31 cellular contexts compared by ENCODE assay signal in genomic region chr13:45769072-45769471, GRCh38.
DNase-seq lines count a peak whose midpoint lies in the region; ATAC-seq and TF ChIP-seq lines count a peak whose summit lies in the region.
"Had no signal": no experiment of that assay in that cellular context is flagged by ENCODE, and none has a peak within 500 bp of the region (broad histone marks: within the 10 kb centered on the region; RNA-seq: fewer than 3 reads in every experiment).

No MANE protein-coding gene starts in this region.

- ATAC-seq in HG02840 (IDR thresholded peaks at IDR 0.05; ENCODE audit: low FRiP score, unreplicated experiment): no peak
- ATAC-seq: gastroesophageal sphincter, K562 had no signal

- TF ChIP-seq RAD21 in neural cell (conservative IDR thresholded peaks at IDR 0.05): no peak

- TF ChIP-seq CTCF in endodermal cell (conservative IDR thresholded peaks at IDR 0.05) (no peak), neural cell (IDR thresholded peaks at IDR 0.05; ENCODE audit: poor library complexity, severe bottlenecking) (no peak), sigmoid colon (IDR thresholded peaks at IDR 0.05) (no peak)

- peak overlapping the region; percentile 31 for H3K27ac Mint-ChIP-seq in endodermal cell
- H3K27ac Mint-ChIP-seq in activated T-helper 1 cell treated with anti-CD3 and anti-CD28 coated beads, Interleukin-12 subunit alpha, Interleukin-12 subunit beta, Interleukin-2, Interleukin-4 antibody, amounts not matched to agents 30 ng/mL and 10 ng/mL and 1 ng/mL, durations not matched to agents 14 hours and 24 hours and 36 hours: no peak overlapping the region
- H3K27ac Mint-ChIP-seq: activated naive CD8-positive, alpha-beta T cell treated with anti-CD3 and anti-CD28 coated beads for 36 hours; activated T-cell treated with anti-CD3 and anti-CD28 coated beads, Interleukin-2, amount 50 U/mL, for 24 hours; mesothelial cell of epicardium had no signal

- H3K27me3 ChIP-seq in Karpas-422 (ENCODE audit: low read length): no peaks in the 10 kb centered on the region
- H3K27me3 ChIP-seq in endodermal cell (ENCODE audit: control insufficient read depth, insufficient read depth, low read length, poor library complexity, severe bottlenecking): no peaks in the 10 kb centered on the region
- H3K27me3 ChIP-seq in neural cell (ENCODE audit: insufficient read depth, low read depth, low read length): no peaks in the 10 kb centered on the region
- H3K27me3 ChIP-seq in sigmoid colon: no peaks in the 10 kb centered on the region
- H3K27me3 ChIP-seq: gastroesophageal sphincter, SJSA1, tibial artery, vagina had no signal

- H3K27ac ChIP-seq in Karpas-422 (ENCODE audit: low read length) (no peak overlapping the region), endodermal cell (ENCODE audit: low read depth, low read length) (peak overlapping the region; percentile 42), neural cell (ENCODE audit: low read length) (peak overlapping the region; percentile 63), sigmoid colon (peak overlapping the region in 1 of 4 donors; percentile 26)
- H3K27ac ChIP-seq: cardiac muscle cell, gastroesophageal sphincter, hepatocyte, left ventricle myocardium inferior, prostate gland, SJSA1, tibial artery, vagina had no signal

- 0 to 20% methylated on average over 1 of the region's 1 CpG for WGBS in endodermal cell (ENCODE audit: insufficient coverage in 1 of 2, insufficient read length in 1 of 2), 2 experiments
- 44 to 55% methylated on average over 1 of the region's 1 CpG for WGBS in sigmoid colon, 2 donors

- no peaks in the 10 kb centered on the region for H3K36me3 ChIP-seq in ES-I3 (ENCODE audit: insufficient read depth, low read length)
- H3K36me3 ChIP-seq in Karpas-422 (ENCODE audit: insufficient read depth, low read length): no peaks in the 10 kb centered on the region
- H3K36me3 ChIP-seq in endodermal cell (ENCODE audit: control insufficient read depth, insufficient read depth, low read length): no peaks in the 10 kb centered on the region
- H3K36me3 ChIP-seq in neural cell (ENCODE audit: insufficient read depth, low read length): no peaks in the 10 kb centered on the region
- H3K36me3 ChIP-seq in sigmoid colon: no peaks in the 10 kb centered on the region
- H3K36me3 ChIP-seq: cardiac muscle cell, gastroesophageal sphincter, left ventricle myocardium inferior, prostate gland, SJSA1, tibial artery, vagina had no signal

- H3K9me3 ChIP-seq in ES-I3 (ENCODE audit: control insufficient read depth, insufficient read depth, low read length): 0 out of 2 replicates have a peak, but pooled peaks cover 2% of the 10 kb centered on the region
- H3K9me3 ChIP-seq in Karpas-422 (ENCODE audit: low read length): no peaks in the 10 kb centered on the region
- peaks cover 15% of the 10 kb centered on the region for H3K9me3 ChIP-seq in endodermal cell (ENCODE audit: control insufficient read depth, low read length)
- no peaks in the 10 kb centered on the region for H3K9me3 ChIP-seq in neural cell (ENCODE audit: low read length)
- H3K9me3 ChIP-seq in sigmoid colon: no peaks in the 10 kb centered on the region
- H3K9me3 ChIP-seq: gastroesophageal sphincter, left ventricle myocardium inferior, prostate gland, SJSA1, tibial artery, vagina had no signal

- DNase-seq in Karpas-422 (no peak), endodermal cell (peak; percentile 59), sigmoid colon (no peak)
- DNase-seq in activated T-helper 1 cell treated with anti-CD3 and anti-CD28 coated beads, Interleukin-12 subunit alpha, Interleukin-12 subunit beta, Interleukin-2, Interleukin-4 antibody, amounts not matched to agents 30 ng/mL and 10 ng/mL and 1 ng/mL, durations not matched to agents 14 hours and 24 hours and 36 hours (ENCODE audit: low spot score): no peak
- DNase-seq: activated gamma-delta T cell; activated naive CD8-positive, alpha-beta T cell treated with anti-CD3 and anti-CD28 coated beads for 36 hours; activated T-cell treated with anti-CD3 and anti-CD28 coated beads, Interleukin-2, amount 50 U/mL, for 24 hours; aorta; C1 segment of cervical spinal cord; DMS79; GF-D8; islet precursor cell; left ventricle myocardium inferior; NCI-H1105; NCI-H2029 treated with DMSO at 0.1 percent for 48 hours; NCI-H2227 treated with DMSO at 0.1 percent for 48 hours; NCI-H774; occipital lobe; stimulated activated CD4-positive, alpha-beta T cell treated with anti-CD3 and anti-CD28 coated beads, Interleukin-4, amount 100 ng/mL, for 1 hour; tibial artery had no signal

- peaks cover 10% of the 10 kb centered on the region for H3K9me3 Mint-ChIP-seq in endodermal cell
- no peaks in the 10 kb centered on the region for H3K9me3 Mint-ChIP-seq in activated T-helper 1 cell treated with anti-CD3 and anti-CD28 coated beads, Interleukin-12 subunit alpha, Interleukin-12 subunit beta, Interleukin-2, Interleukin-4 antibody, amounts not matched to agents 30 ng/mL and 10 ng/mL and 1 ng/mL, durations not matched to agents 14 hours and 24 hours and 36 hours
- H3K9me3 Mint-ChIP-seq: activated T-cell treated with anti-CD3 and anti-CD28 coated beads, Interleukin-2, amount 50 U/mL, for 24 hours had no signal

- H3K9me2 ChIP-seq in Karpas-422 (replicated peaks; ENCODE audit: insufficient read depth, low read length) (no peaks in the 10 kb centered on the region), neural cell (ENCODE audit: insufficient read depth, low read length) (no peaks in the 10 kb centered on the region)

- no peaks in the 10 kb centered on the region for H3K27me3 Mint-ChIP-seq in endodermal cell (ENCODE audit: insufficient read depth)
- peaks cover 10% of the 10 kb centered on the region for H3K27me3 Mint-ChIP-seq in activated T-helper 1 cell treated with anti-CD3 and anti-CD28 coated beads, Interleukin-12 subunit alpha, Interleukin-12 subunit beta, Interleukin-2, Interleukin-4 antibody, amounts not matched to agents 30 ng/mL and 10 ng/mL and 1 ng/mL, durations not matched to agents 14 hours and 24 hours and 36 hours (ENCODE audit: insufficient read depth)
- H3K27me3 Mint-ChIP-seq: activated naive CD8-positive, alpha-beta T cell treated with anti-CD3 and anti-CD28 coated beads for 36 hours; activated T-cell treated with anti-CD3 and anti-CD28 coated beads, Interleukin-2, amount 50 U/mL, for 24 hours had no signal

- H3K4me3 Mint-ChIP-seq in endodermal cell: no peak overlapping the region
- no peak overlapping the region for H3K4me3 Mint-ChIP-seq in activated T-helper 1 cell treated with anti-CD3 and anti-CD28 coated beads, Interleukin-12 subunit alpha, Interleukin-12 subunit beta, Interleukin-2, Interleukin-4 antibody, amounts not matched to agents 30 ng/mL and 10 ng/mL and 1 ng/mL, durations not matched to agents 14 hours and 24 hours and 36 hours
- H3K4me3 Mint-ChIP-seq: activated naive CD8-positive, alpha-beta T cell treated with anti-CD3 and anti-CD28 coated beads for 36 hours; activated T-cell treated with anti-CD3 and anti-CD28 coated beads, Interleukin-2, amount 50 U/mL, for 24 hours; mesothelial cell of epicardium had no signal

- intact Hi-C loops in sigmoid colon (cut with DNase I): no loop called here
- intact Hi-C loops in activated T-helper 1 cell treated with anti-CD3 and anti-CD28 coated beads, Interleukin-12 subunit alpha, Interleukin-12 subunit beta, Interleukin-2, Interleukin-4 antibody, amounts not matched to agents 30 ng/mL and 10 ng/mL and 1 ng/mL, durations not matched to agents 14 hours and 24 hours and 36 hours (cut with micrococcal nuclease): no loop called here

- no peak overlapping the region for H2AFZ ChIP-seq in Karpas-422 (ENCODE audit: low read length)
- peak overlapping the region; percentile 7 for H2AFZ ChIP-seq in neural cell (ENCODE audit: low read depth, low read length)
- H2AFZ ChIP-seq: hepatocyte had no signal

- H3K4me1 Mint-ChIP-seq in endodermal cell: peaks cover 46% of the 10 kb centered on the region
- H3K4me1 Mint-ChIP-seq in activated T-helper 1 cell treated with anti-CD3 and anti-CD28 coated beads, Interleukin-12 subunit alpha, Interleukin-12 subunit beta, Interleukin-2, Interleukin-4 antibody, amounts not matched to agents 30 ng/mL and 10 ng/mL and 1 ng/mL, durations not matched to agents 14 hours and 24 hours and 36 hours (ENCODE audit: low read depth): no peaks in the 10 kb centered on the region

- H3K79me2 ChIP-seq in Karpas-422 (ENCODE audit: low read length) (no peaks in the 10 kb centered on the region), neural cell (replicated peaks; ENCODE audit: insufficient read depth, low read length) (no peaks in the 10 kb centered on the region)
- H3K79me2 ChIP-seq: hepatocyte had no signal

- TF ChIP-seq EP300 in neural cell (conservative IDR thresholded peaks at IDR 0.05; ENCODE audit: poor library complexity, severe bottlenecking) (no peak), sigmoid colon (IDR thresholded peaks at IDR 0.05) (no peak)

- H3K4me3 ChIP-seq in Karpas-422 (ENCODE audit: low read length) (no peak overlapping the region), endodermal cell (ENCODE audit: low read length) (peak overlapping the region; percentile 3), neural cell (ENCODE audit: low read length) (peak overlapping the region; percentile 7), sigmoid colon (no peak overlapping the region)
- H3K4me3 ChIP-seq: cardiac muscle cell, gastroesophageal sphincter, hepatocyte, K562, left ventricle myocardium inferior, prostate gland, SJSA1, tibial artery, vagina had no signal

- H3F3A ChIP-seq in neural cell (ENCODE audit: insufficient read depth, low read length, poor library complexity, severe bottlenecking): no peaks in the 10 kb centered on the region

- peak overlapping the region; percentile 7 for H3K4me2 ChIP-seq in Karpas-422 (ENCODE audit: low read depth, low read length, poor library complexity, severe bottlenecking)
- H3K4me2 ChIP-seq in neural cell (ENCODE audit: low read length): peak overlapping the region; percentile 41
- H3K4me2 ChIP-seq: hepatocyte had no signal

- H3K36me3 Mint-ChIP-seq in endodermal cell (ENCODE audit: low read depth): no peaks in the 10 kb centered on the region
- H3K36me3 Mint-ChIP-seq in activated T-helper 1 cell treated with anti-CD3 and anti-CD28 coated beads, Interleukin-12 subunit alpha, Interleukin-12 subunit beta, Interleukin-2, Interleukin-4 antibody, amounts not matched to agents 30 ng/mL and 10 ng/mL and 1 ng/mL, durations not matched to agents 14 hours and 24 hours and 36 hours (ENCODE audit: low read depth): no peaks in the 10 kb centered on the region
- H3K36me3 Mint-ChIP-seq: activated naive CD8-positive, alpha-beta T cell treated with anti-CD3 and anti-CD28 coated beads for 36 hours; mesothelial cell of epicardium had no signal

- TF ChIP-seq POLR2A in sigmoid colon (IDR thresholded peaks at IDR 0.05): no peak

- H3K4me1 ChIP-seq in ES-I3 (ENCODE audit: insufficient read depth, low read length) (peaks cover 29% of the 10 kb centered on the region), Karpas-422 (ENCODE audit: low read length) (peaks cover 20% of the 10 kb centered on the region), endodermal cell (ENCODE audit: control insufficient read depth, insufficient read depth, low read length) (peaks cover 23% of the 10 kb centered on the region), sigmoid colon (peaks cover 0 to 21% (median 18%) of the 10 kb centered on the region in 4 donors)
- H3K4me1 ChIP-seq: left ventricle myocardium inferior, prostate gland, tibial artery, vagina had no signal

- H4K20me1 ChIP-seq in Karpas-422 (ENCODE audit: insufficient read depth, low read depth, low read length) (no peaks in the 10 kb centered on the region), neural cell (ENCODE audit: insufficient read depth) (no peaks in the 10 kb centered on the region)

- H3K9ac ChIP-seq in ES-I3 (ENCODE audit: low read depth, low read length) (peak overlapping the region; percentile 11; the same call in 1 of the 2 replicates), Karpas-422 (ENCODE audit: low read length) (no peak overlapping the region), endodermal cell (ENCODE audit: extremely low read depth, low read length, poor library complexity, severe bottlenecking) (no peak overlapping the region), neural cell (ENCODE audit: low read length) (peak overlapping the region; percentile 25)

Comparison
In these comparisons a context has a peak if more than half of its experiments do, and no peak if none do; other contexts are left out.
1. H3K9ac ChIP-seq: peak in ES-I3 (single experiment) and neural cell (single experiment); none in Karpas-422 (single experiment) and endodermal cell (single experiment).
2. H3K4me3 ChIP-seq: peak in endodermal cell (single experiment) and neural cell (single experiment); none in Karpas-422 (single experiment) and sigmoid colon (0 of 4).